Comparison of ENCODE assay signal across 20 cellular contexts in genomic region chr15:27985099-27985498, GRCh38.
"Had no signal": no experiment of that assay in that cellular context is flagged by ENCODE, and none has a peak within 500 bp of the region (broad histone marks: within the 10 kb centered on the region; RNA-seq: fewer than 3 reads in every experiment).

No MANE protein-coding gene starts in this region.

- H3K9me3 ChIP-seq: colonic mucosa, gastroesophageal sphincter, heart right ventricle, left lung, lower lobe of right lung, mucosa of descending colon had no signal

- DNase-seq: colonic mucosa; cortex of kidney; effector CD8-positive, alpha-beta T cell; effector memory CD8-positive, alpha-beta T cell; endodermal cell; erythroblast; foreskin keratinocyte; glutamatergic neuron; head of caudate nucleus; heart right ventricle; hippocampal formation; left cardiac atrium; left lung; left ventricle myocardium superior; lower lobe of right lung; mesenchymal stem cell; mucosa of descending colon had no signal

- H3K27me3 ChIP-seq: colonic mucosa, foreskin keratinocyte, gastroesophageal sphincter, left lung had no signal

- ATAC-seq: effector memory CD8-positive, alpha-beta T cell; esophagus mucosa; foreskin keratinocyte; gastroesophageal sphincter; heart right ventricle; left cardiac atrium; left lung; left ventricle myocardium superior; lower lobe of right lung; mucosa of descending colon had no signal

- H3K4me1 ChIP-seq: colonic mucosa, foreskin keratinocyte, gastroesophageal sphincter, heart right ventricle, left lung, lower lobe of right lung had no signal

- H3K36me3 ChIP-seq: colonic mucosa, gastroesophageal sphincter, heart right ventricle, left lung, lower lobe of right lung had no signal

- H3K4me3 ChIP-seq: colonic mucosa, gastroesophageal sphincter, heart right ventricle, left lung, lower lobe of right lung, mucosa of descending colon had no signal

- H3K27ac ChIP-seq: colonic mucosa, epithelial cell of prostate, foreskin keratinocyte, gastroesophageal sphincter, heart right ventricle, left lung, lower lobe of right lung had no signal
